Comparison of ENCODE assay signal across 8 cellular contexts in the genomic region with DNA sequence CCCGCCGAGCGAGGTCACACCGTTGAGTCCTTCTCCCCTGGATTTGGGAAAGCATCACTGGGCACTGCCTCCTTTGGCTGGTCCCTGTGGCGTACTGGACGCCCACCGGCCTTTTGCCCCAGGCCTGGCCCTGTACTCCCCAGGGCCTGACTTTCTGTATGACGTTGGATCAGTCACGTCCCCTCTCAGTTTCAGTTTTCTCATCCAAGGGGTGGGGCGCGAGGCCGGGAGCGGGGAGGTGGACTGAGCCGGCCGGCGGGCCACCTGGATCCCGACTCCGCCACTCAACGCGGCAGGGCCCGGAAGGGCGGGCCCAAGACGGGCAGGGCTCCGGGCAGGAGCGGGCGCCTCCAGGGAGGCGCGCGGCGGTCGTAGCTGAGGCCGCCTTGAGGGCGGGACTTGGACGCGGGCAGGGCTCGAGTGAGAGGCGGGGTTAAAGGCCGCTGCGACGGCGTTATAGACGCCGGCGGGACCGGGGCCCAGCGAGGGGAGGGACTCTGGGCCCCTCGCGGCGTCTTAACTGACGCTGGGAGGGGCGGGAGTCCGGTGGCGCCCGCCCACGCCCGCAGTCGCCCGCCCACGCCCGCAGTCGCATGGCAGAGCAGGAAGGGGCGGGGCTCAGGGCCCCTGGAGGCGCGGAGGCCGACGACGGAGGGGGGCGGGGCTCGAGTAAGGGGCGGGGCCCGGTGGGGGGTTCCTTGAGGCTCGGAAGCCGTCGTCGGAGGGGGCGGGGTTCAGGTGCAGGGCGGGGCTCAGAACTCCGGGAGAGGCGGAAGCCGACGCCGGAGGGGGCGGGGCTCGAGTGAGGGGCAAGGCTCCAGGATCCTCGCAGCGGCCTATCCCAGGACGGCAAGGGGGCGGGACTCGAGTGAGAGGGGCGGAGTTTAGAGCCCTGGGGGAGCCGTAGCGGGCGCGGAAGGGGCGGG. TPM values are rescaled to one million over a fixed set of nuclear protein-coding genes. Genes with fewer than 3 reads are reported as not detected.
DNase-seq lines count a peak whose midpoint lies in the region; ATAC-seq, FAIRE-seq and TF ChIP-seq lines count a peak whose summit lies in the region.

No MANE protein-coding gene starts in this region.

- H3K9me3 Mint-ChIP-seq in Caco-2 (ENCODE audit: unreplicated experiment), result no peaks in the 10 kb centered on the region

- peak overlapping the region; percentile 88 for H3K9ac ChIP-seq in mesenchymal stem cell (ENCODE audit: low read length)

- H3K36me3 Mint-ChIP-seq in Caco-2 (ENCODE audit: insufficient read depth, unreplicated experiment), result no peaks in the 10 kb centered on the region

- H3K79me1 ChIP-seq in mesenchymal stem cell (replicated peaks; ENCODE audit: low read length, poor library complexity, severe bottlenecking), result peaks cover 3% of the 10 kb centered on the region

- BruUV-seq in Caco-2 (replicated peaks; lab: Mats Ljungman, UMichigan), result no TSS peak

- CTCF ChIA-PET in Caco-2 (lab: Charles Lee), result interaction anchor here (0.6 to 0.7 kb wide), 4 partner anchors 11 to 409 kb away, joined by 3 to 7 read pairs (median 3); no protein-coding TSS in a partner anchor

- H2BK120ac ChIP-seq in mesenchymal stem cell (ENCODE audit: low read depth, low read length), result peak overlapping the region; percentile 43

- no peak overlapping the region for H2BK5ac ChIP-seq in mesenchymal stem cell (ENCODE audit: low read depth, low read length, poor library complexity, severe bottlenecking)

- H2AFZ ChIP-seq in mesenchymal stem cell (ENCODE audit: low read depth, low read length), result peak overlapping the region; percentile 60

- peak; percentile 38 for FAIRE-seq in HTR-8/SVneo (lab: Jason Lieb, UNC)

- POLR2A ChIA-PET in Caco-2 (lab: Charles Lee), result interaction anchor here (0.5 to 0.6 kb wide), 3 partner anchors 35 to 60 kb away, joined by 4 to 9 read pairs (median 5); no protein-coding TSS in a partner anchor

- H3K4ac ChIP-seq in mesenchymal stem cell (ENCODE audit: low read depth in 1 of 2, low read length in 2 of 2), result peak overlapping the region; percentile 66 to 85

- H3K27ac ChIP-seq in effector memory CD4-positive, alpha-beta T cell (ENCODE audit: insufficient read depth, low read length, poor library complexity, severe bottlenecking), result peak overlapping the region; percentile 95
- H3K27ac ChIP-seq in mesenchymal stem cell (ENCODE audit: low read length, poor library complexity, severe bottlenecking), result peak overlapping the region; percentile 74

- H3K4me3 ChIP-seq in Caco-2 (ENCODE audit: low read depth, low read length) (peak overlapping the region; percentile 38), mesenchymal stem cell (ENCODE audit: insufficient read depth in 1 of 2, low read depth in 1 of 2, low read length in 2 of 2) (peak overlapping the region; percentile 57 to 80)
- peak overlapping the region; percentile 79 for H3K4me3 ChIP-seq in effector memory CD4-positive, alpha-beta T cell (ENCODE audit: insufficient read depth, low read depth, low read length, poor library complexity, severe bottlenecking)

- H2BK12ac ChIP-seq in mesenchymal stem cell (ENCODE audit: low read length in 2 of 2), result peak overlapping the region in 1 of 2 experiments; percentile 85

- peak overlapping the region; percentile 99 for H2BK15ac ChIP-seq in mesenchymal stem cell (ENCODE audit: low read depth, poor library complexity, severe bottlenecking)

- H3K9me3 ChIP-seq in Caco-2 (no peaks in the 10 kb centered on the region), mesenchymal stem cell (ENCODE audit: control insufficient read depth, low read length) (peaks cover 11% of the 10 kb centered on the region)
- no peaks in the 10 kb centered on the region for H3K9me3 ChIP-seq in effector memory CD4-positive, alpha-beta T cell (ENCODE audit: control insufficient read depth, low read length)

- no peaks in the 10 kb centered on the region for H3K36me3 ChIP-seq in Caco-2 (ENCODE audit: control insufficient read depth, insufficient read depth, low read length)
- H3K36me3 ChIP-seq in effector memory CD4-positive, alpha-beta T cell (ENCODE audit: control insufficient read depth, insufficient read depth, low read length), result no peaks in the 10 kb centered on the region
- H3K36me3 ChIP-seq in mesenchymal stem cell (ENCODE audit: control insufficient read depth in 1 of 2, insufficient read depth in 2 of 2, low read depth in 1 of 2, low read length in 2 of 2), result peaks cover 0 to 6% of the 10 kb centered on the region in 2 experiments

- H4K8ac ChIP-seq in mesenchymal stem cell (ENCODE audit: low read length), result peak overlapping the region; percentile 100

- H3K27me3 Mint-ChIP-seq in Caco-2 (ENCODE audit: insufficient read depth, unreplicated experiment), result no peaks in the 10 kb centered on the region

- no peaks in the 10 kb centered on the region for H3K27me3 ChIP-seq in Caco-2 (replicated peaks; ENCODE audit: control insufficient read depth, insufficient read depth, low read length)
- no peaks in the 10 kb centered on the region for H3K27me3 ChIP-seq in effector memory CD4-positive, alpha-beta T cell (replicated peaks; ENCODE audit: control insufficient read depth, insufficient read depth, low read length, poor library complexity, severe bottlenecking)
- H3K27me3 ChIP-seq in mesenchymal stem cell (ENCODE audit: control insufficient read depth in 1 of 2, insufficient read depth in 1 of 2, low read length in 2 of 2), result no peaks in the 10 kb centered on the region

- WGBS in mesenchymal stem cell, result 10% methylated on average over 59 of the region's 95 CpGs

- peak overlapping the region; percentile 96 for H4K91ac ChIP-seq in mesenchymal stem cell (ENCODE audit: low read length)

- H3K4me1 ChIP-seq in Caco-2 (peaks cover 7% of the 10 kb centered on the region; the same call in 1 of the 2 replicates), mesenchymal stem cell (ENCODE audit: control insufficient read depth, insufficient read depth, low read depth, low read length) (peaks cover 51% of the 10 kb centered on the region)
- peaks cover 61% of the 10 kb centered on the region for H3K4me1 ChIP-seq in effector memory CD4-positive, alpha-beta T cell (ENCODE audit: control insufficient read depth, insufficient read depth, low read length, poor library complexity, severe bottlenecking)

- H3K4me3 Mint-ChIP-seq in Caco-2 (ENCODE audit: unreplicated experiment), result peak overlapping the region; percentile 75

- DNase-seq in Caco-2 (peak; percentile 97 to 98), HTR-8/SVneo (ENCODE audit: insufficient read length, low spot score) (peak; percentile 88), NOMO-1 (lab: John Stamatoyannopoulos, UW; ENCODE audit: unreplicated experiment in 2 of 2) (peak; percentile 99 to 100), mesenchymal stem cell (peak; percentile 98)
- DNase-seq in activated CD8-positive, alpha-beta memory T cell treated with anti-CD3 and anti-CD28 coated beads for 48 hours (ENCODE audit: low read depth in 2 of 3, low spot score in 2 of 3), result peak; percentile 100
- DNase-seq in effector memory CD4-positive, alpha-beta T cell, result peak; percentile 100
- peak; percentile 100 for DNase-seq in stimulated activated CD8-positive, alpha-beta memory T cell treated with anti-CD3 and anti-CD28 coated beads, Interleukin-12 subunit alpha, Interleukin-12 subunit beta, amount 100 ng/mL, for 1 hour (ENCODE audit: low read depth)

- peak overlapping the region; percentile 49 for H3K4me2 ChIP-seq in mesenchymal stem cell (ENCODE audit: low read length, poor library complexity, severe bottlenecking)

- H2AK5ac ChIP-seq in mesenchymal stem cell (ENCODE audit: low read length, severe bottlenecking), result peak overlapping the region; percentile 75

- H3K27ac Mint-ChIP-seq in Caco-2 (ENCODE audit: unreplicated experiment), result peak overlapping the region; percentile 63

- H3K14ac ChIP-seq in mesenchymal stem cell (ENCODE audit: low read length in 2 of 2), result peak overlapping the region in 1 of 2 experiments; percentile 53

- ATAC-seq in GM21381 (IDR thresholded peaks at IDR 0.05; ENCODE audit: unreplicated experiment), result peak; percentile 62

- H3K4me1 Mint-ChIP-seq in Caco-2 (ENCODE audit: low read depth, unreplicated experiment), result no peaks in the 10 kb centered on the region

- no peak for TF ChIP-seq CTCF in Caco-2 (IDR thresholded peaks at IDR 0.05; ENCODE audit: insufficient read depth in 1 of 2, low read depth in 1 of 2, low read length in 1 of 2, severe bottlenecking in 1 of 2, unreplicated experiment in 1 of 2)

- no peak overlapping the region for H3K23ac ChIP-seq in mesenchymal stem cell (ENCODE audit: low read length in 2 of 2)

- intact Hi-C loops in Caco-2 (cut with micrococcal nuclease; ENCODE audit: unreplicated experiment), result loop anchor here (5.0 kb wide), 1 partner anchor 38 kb away; a partner anchor contains a TSS

- peak overlapping the region; percentile 85 to 94 for H3K18ac ChIP-seq in mesenchymal stem cell (ENCODE audit: low read depth in 1 of 2, low read length in 2 of 2)

RNA-seq across cellular contexts. Expression of a gene that starts 0.5 kb away (rescaled TPM):
- total RNA-seq in Caco-2 (2022), result 10.6 and 11.4 TPM in 2 replicates
- polyA plus RNA-seq in mesenchymal stem cell (2013, experiment 1 of 2), result 66.8 TPM
- polyA plus RNA-seq in mesenchymal stem cell (2013, experiment 2 of 2), result 66.1 TPM

RNA-seq across cellular contexts. Expression of a gene that starts 37.0 kb away (rescaled TPM):
- 2.2 and 2.9 TPM in 2 replicates for total RNA-seq in Caco-2 (2022)
- 0.03 TPM for polyA plus RNA-seq in mesenchymal stem cell (2013, experiment 1 of 2)
- polyA plus RNA-seq in mesenchymal stem cell (2013, experiment 2 of 2), result not detected

RNA-seq across cellular contexts. Expression of a gene that starts 38.6 kb away (rescaled TPM):
- 29.5 and 35.6 TPM in 2 replicates for total RNA-seq in Caco-2 (2022)
- polyA plus RNA-seq in mesenchymal stem cell (2013, experiment 1 of 2), result 62.3 TPM
- polyA plus RNA-seq in mesenchymal stem cell (2013, experiment 2 of 2), result 64.2 TPM

Comparison
In these comparisons a context has a peak if more than half of its experiments do, and no peak if none do; other contexts are left out.
1. Peak in every context shown above with its lines: DNase-seq, ATAC-seq, H3K4me3 ChIP-seq and H3K27ac ChIP-seq.